1 cellular context compared by ENCODE assay signal in the genomic region with DNA sequence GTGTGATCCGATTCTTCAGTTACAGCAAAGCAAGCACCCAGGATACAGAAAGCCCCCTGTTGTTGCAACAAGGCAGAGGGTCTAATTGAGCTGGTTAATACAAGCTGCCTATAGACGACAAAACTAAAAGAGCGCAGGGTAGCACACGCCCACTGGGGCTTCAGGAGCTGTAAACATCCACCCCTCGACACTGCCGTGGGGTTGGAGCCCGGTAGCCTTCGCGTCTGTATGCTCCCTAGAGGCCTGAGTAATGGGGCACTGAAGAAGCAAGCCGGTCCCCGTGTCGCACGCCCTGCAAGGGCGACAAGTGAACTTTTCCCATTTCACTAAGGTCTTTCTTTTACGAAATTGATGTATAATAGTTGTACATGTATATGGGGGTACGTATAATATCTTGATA.
TF ChIP-seq lines count a peak whose summit lies in the region.

No MANE protein-coding gene starts in this region.

TF ChIP-seq in HepG2, 621 proteins besides CTCF, POLR2A, EP300 and RAD21 (continued from another document):
- TF ChIP-seq, protein P1, sequence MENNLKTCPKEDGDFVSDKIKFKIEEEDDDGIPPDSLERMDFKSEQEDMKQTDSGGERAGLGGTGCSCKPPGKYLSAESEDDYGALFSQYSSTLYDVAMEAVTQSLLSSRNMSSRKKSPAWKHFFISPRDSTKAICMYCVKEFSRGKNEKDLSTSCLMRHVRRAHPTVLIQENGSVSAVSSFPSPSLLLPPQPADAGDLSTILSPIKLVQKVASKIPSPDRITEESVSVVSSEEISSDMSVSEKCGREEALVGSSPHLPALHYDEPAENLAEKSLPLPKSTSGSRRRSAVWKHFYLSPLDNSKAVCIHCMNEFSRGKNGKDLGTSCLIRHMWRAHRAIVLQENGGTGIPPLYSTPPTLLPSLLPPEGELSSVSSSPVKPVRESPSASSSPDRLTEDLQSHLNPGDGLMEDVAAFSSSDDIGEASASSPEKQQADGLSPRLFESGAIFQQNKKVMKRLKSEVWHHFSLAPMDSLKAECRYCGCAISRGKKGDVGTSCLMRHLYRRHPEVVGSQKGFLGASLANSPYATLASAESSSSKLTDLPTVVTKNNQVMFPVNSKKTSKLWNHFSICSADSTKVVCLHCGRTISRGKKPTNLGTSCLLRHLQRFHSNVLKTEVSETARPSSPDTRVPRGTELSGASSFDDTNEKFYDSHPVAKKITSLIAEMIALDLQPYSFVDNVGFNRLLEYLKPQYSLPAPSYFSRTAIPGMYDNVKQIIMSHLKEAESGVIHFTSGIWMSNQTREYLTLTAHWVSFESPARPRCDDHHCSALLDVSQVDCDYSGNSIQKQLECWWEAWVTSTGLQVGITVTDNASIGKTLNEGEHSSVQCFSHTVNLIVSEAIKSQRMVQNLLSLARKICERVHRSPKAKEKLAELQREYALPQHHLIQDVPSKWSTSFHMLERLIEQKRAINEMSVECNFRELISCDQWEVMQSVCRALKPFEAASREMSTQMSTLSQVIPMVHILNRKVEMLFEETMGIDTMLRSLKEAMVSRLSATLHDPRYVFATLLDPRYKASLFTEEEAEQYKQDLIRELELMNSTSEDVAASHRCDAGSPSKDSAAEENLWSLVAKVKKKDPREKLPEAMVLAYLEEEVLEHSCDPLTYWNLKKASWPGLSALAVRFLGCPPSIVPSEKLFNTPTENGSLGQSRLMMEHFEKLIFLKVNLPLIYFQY (CRISPR knock-in tag; IDR thresholded peaks at IDR 0.05; ENCODE audit: borderline replicate concordance), result no peak
- TF ChIP-seq, protein P2, sequence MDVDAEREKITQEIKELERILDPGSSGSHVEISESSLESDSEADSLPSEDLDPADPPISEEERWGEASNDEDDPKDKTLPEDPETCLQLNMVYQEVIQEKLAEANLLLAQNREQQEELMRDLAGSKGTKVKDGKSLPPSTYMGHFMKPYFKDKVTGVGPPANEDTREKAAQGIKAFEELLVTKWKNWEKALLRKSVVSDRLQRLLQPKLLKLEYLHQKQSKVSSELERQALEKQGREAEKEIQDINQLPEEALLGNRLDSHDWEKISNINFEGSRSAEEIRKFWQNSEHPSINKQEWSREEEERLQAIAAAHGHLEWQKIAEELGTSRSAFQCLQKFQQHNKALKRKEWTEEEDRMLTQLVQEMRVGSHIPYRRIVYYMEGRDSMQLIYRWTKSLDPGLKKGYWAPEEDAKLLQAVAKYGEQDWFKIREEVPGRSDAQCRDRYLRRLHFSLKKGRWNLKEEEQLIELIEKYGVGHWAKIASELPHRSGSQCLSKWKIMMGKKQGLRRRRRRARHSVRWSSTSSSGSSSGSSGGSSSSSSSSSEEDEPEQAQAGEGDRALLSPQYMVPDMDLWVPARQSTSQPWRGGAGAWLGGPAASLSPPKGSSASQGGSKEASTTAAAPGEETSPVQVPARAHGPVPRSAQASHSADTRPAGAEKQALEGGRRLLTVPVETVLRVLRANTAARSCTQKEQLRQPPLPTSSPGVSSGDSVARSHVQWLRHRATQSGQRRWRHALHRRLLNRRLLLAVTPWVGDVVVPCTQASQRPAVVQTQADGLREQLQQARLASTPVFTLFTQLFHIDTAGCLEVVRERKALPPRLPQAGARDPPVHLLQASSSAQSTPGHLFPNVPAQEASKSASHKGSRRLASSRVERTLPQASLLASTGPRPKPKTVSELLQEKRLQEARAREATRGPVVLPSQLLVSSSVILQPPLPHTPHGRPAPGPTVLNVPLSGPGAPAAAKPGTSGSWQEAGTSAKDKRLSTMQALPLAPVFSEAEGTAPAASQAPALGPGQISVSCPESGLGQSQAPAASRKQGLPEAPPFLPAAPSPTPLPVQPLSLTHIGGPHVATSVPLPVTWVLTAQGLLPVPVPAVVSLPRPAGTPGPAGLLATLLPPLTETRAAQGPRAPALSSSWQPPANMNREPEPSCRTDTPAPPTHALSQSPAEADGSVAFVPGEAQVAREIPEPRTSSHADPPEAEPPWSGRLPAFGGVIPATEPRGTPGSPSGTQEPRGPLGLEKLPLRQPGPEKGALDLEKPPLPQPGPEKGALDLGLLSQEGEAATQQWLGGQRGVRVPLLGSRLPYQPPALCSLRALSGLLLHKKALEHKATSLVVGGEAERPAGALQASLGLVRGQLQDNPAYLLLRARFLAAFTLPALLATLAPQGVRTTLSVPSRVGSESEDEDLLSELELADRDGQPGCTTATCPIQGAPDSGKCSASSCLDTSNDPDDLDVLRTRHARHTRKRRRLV (CRISPR knock-in tag; IDR thresholded peaks at IDR 0.05), result no peak
- no peak for TF ChIP-seq ZNF839 (CRISPR knock-in tag; IDR thresholded peaks at IDR 0.05; ENCODE audit: borderline replicate concordance)
- TF ChIP-seq ZNF777 (CRISPR knock-in tag; IDR thresholded peaks at IDR 0.05), result no peak
- TF ChIP-seq, protein P3, sequence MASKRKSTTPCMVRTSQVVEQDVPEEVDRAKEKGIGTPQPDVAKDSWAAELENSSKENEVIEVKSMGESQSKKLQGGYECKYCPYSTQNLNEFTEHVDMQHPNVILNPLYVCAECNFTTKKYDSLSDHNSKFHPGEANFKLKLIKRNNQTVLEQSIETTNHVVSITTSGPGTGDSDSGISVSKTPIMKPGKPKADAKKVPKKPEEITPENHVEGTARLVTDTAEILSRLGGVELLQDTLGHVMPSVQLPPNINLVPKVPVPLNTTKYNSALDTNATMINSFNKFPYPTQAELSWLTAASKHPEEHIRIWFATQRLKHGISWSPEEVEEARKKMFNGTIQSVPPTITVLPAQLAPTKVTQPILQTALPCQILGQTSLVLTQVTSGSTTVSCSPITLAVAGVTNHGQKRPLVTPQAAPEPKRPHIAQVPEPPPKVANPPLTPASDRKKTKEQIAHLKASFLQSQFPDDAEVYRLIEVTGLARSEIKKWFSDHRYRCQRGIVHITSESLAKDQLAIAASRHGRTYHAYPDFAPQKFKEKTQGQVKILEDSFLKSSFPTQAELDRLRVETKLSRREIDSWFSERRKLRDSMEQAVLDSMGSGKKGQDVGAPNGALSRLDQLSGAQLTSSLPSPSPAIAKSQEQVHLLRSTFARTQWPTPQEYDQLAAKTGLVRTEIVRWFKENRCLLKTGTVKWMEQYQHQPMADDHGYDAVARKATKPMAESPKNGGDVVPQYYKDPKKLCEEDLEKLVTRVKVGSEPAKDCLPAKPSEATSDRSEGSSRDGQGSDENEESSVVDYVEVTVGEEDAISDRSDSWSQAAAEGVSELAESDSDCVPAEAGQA (IDR thresholded peaks at IDR 0.05; ENCODE audit: low read depth), result no peak
- TF ChIP-seq, protein P3 (CRISPR knock-in tag; IDR thresholded peaks at IDR 0.05; ENCODE audit: borderline replicate concordance), result no peak
